Comparison of ENCODE assay signal across 22 cellular contexts in genomic region chr1:65279092-65279448, GRCh38. TPM values are rescaled to one million over a fixed set of nuclear protein-coding genes. Genes with fewer than 3 reads are reported as not detected.
DNase-seq lines count a peak whose midpoint lies in the region; ATAC-seq and TF ChIP-seq lines count a peak whose summit lies in the region.
"Had no signal": no experiment of that assay in that cellular context is flagged by ENCODE, and none has a peak within 500 bp of the region (broad histone marks: within the 10 kb centered on the region; RNA-seq: fewer than 3 reads in every experiment).

No MANE protein-coding gene starts in this region.

- H3K27ac Mint-ChIP-seq in glutamatergic neuron (ENCODE audit: unreplicated experiment): peak overlapping the region; percentile 72
- H3K27ac Mint-ChIP-seq: activated T-cell treated with anti-CD3 and anti-CD28 coated beads, Interleukin-2, amount 50 U/mL, for 72 hours; T-helper 2 cell treated with Interferon-gamma antibody and Interleukin-4, amounts not matched to agents 5 μg/mL and 100 μg/mL, for 36 hours had no signal

- no peaks in the 10 kb centered on the region for H3K36me3 Mint-ChIP-seq in glutamatergic neuron (ENCODE audit: unreplicated experiment)

- H3K9me3 ChIP-seq in ES-I3 (ENCODE audit: control insufficient read depth, insufficient read depth, low read length) (no peaks in the 10 kb centered on the region), OCI-LY7 (ENCODE audit: low read length) (no peaks in the 10 kb centered on the region), left lung (no peaks in the 10 kb centered on the region)
- H3K9me3 ChIP-seq: breast epithelium, esophagus muscularis mucosa, MG63, right lobe of liver, SJCRH30 had no signal

- H3K4me3 Mint-ChIP-seq in glutamatergic neuron (ENCODE audit: unreplicated experiment): peak overlapping the region; percentile 80
- H3K4me3 Mint-ChIP-seq: activated T-cell treated with anti-CD3 and anti-CD28 coated beads, Interleukin-2, amount 50 U/mL, for 72 hours; stimulated activated naive CD8-positive, alpha-beta T cell treated with anti-CD3 and anti-CD28 coated beads, Interleukin-15, amount 100 ng/mL, for 72 hours; T-helper 2 cell treated with Interferon-gamma antibody and Interleukin-4, amounts not matched to agents 5 μg/mL and 100 μg/mL, for 36 hours had no signal

- POLR2A ChIA-PET in OCI-LY7 (lab: Charles Lee): interaction anchor here (0.6 to 1.6 kb wide), 2 partner anchors 141 to 856 kb away, joined by 3 to 4 read pairs; partner anchors contain the start of genes LEPR and LEPROT

- peaks cover 2% of the 10 kb centered on the region for H3K27me3 Mint-ChIP-seq in glutamatergic neuron (ENCODE audit: unreplicated experiment)

- no peaks in the 10 kb centered on the region for H3K36me3 ChIP-seq in ES-I3 (ENCODE audit: insufficient read depth, low read length)
- no peaks in the 10 kb centered on the region for H3K36me3 ChIP-seq in OCI-LY7 (ENCODE audit: insufficient read depth, low read length)
- H3K36me3 ChIP-seq in left lung: no peaks in the 10 kb centered on the region
- H3K36me3 ChIP-seq: breast epithelium, esophagus muscularis mucosa, MG63, right lobe of liver, SJCRH30 had no signal

- peak; percentile 23 for DNase-seq in OCI-LY7 (ENCODE audit: low spot score)
- no peak for DNase-seq in glutamatergic neuron
- peak; percentile 62 for DNase-seq in left kidney (ENCODE audit: low read depth, low spot score)
- DNase-seq in DMS153 (lab: John Stamatoyannopoulos, UW): no peak
- DNase-seq in left lung: no peak
- no peak for DNase-seq in HuH-7.5 (ENCODE audit: low spot score)
- DNase-seq in cerebellum (ENCODE audit: low spot score): no peak
- DNase-seq: activated CD8-positive, alpha-beta memory T cell treated with anti-CD3 and anti-CD28 coated beads for 24 hours; activated T-cell treated with anti-CD3 and anti-CD28 coated beads, Interleukin-2, amount 50 U/mL, for 72 hours; DMS 273 treated with DMSO at 0.1 percent for 48 hours; IMR-90; MG63; NCI-H2029; right lobe of liver; SJCRH30; stimulated activated naive CD8-positive, alpha-beta T cell treated with anti-CD3 and anti-CD28 coated beads, Interleukin-15, amount 100 ng/mL, for 72 hours had no signal

- no peaks in the 10 kb centered on the region for H3K27me3 ChIP-seq in left lung
- H3K27me3 ChIP-seq: breast epithelium, esophagus muscularis mucosa, MG63, right lobe of liver, SJCRH30 had no signal

- peaks cover 50% of the 10 kb centered on the region for H3K4me1 Mint-ChIP-seq in glutamatergic neuron (ENCODE audit: low read depth, unreplicated experiment)
- H3K4me1 Mint-ChIP-seq: stimulated activated naive CD8-positive, alpha-beta T cell treated with anti-CD3 and anti-CD28 coated beads, Interleukin-15, amount 100 ng/mL, for 72 hours had no signal

- peak overlapping the region; percentile 6; the same call in 1 of the 2 replicates for H2AFZ ChIP-seq in OCI-LY7 (ENCODE audit: low read length)

- peaks cover 13% of the 10 kb centered on the region; the same call in 1 of the 2 replicates for H3K79me2 ChIP-seq in OCI-LY7 (ENCODE audit: insufficient read depth, low read depth, low read length)

- no TSS peak for BruUV-seq in OCI-LY7 (replicated peaks; lab: Mats Ljungman, UMichigan)

- no peak for TF ChIP-seq CTCF in OCI-LY7 (conservative IDR thresholded peaks at IDR 0.05; ENCODE audit: low read length)
- TF ChIP-seq CTCF in glutamatergic neuron (IDR thresholded peaks at IDR 0.05; ENCODE audit: partially characterized antibody, unreplicated experiment): no peak
- no peak for TF ChIP-seq CTCF in left lung (IDR thresholded peaks at IDR 0.05)

- no peak for ATAC-seq in left lung
- ATAC-seq: activated T-cell treated with anti-CD3 and anti-CD28 coated beads, Interleukin-2, amount 50 U/mL, for 72 hours; left lobe of liver; right lobe of liver; stimulated activated naive CD8-positive, alpha-beta T cell treated with anti-CD3 and anti-CD28 coated beads, Interleukin-15, amount 100 ng/mL, for 72 hours had no signal

- CTCF ChIA-PET in OCI-LY7 (lab: Charles Lee; ENCODE audit: unreplicated experiment): no interaction called here

- no peak overlapping the region for H3K27ac ChIP-seq in OCI-LY7 (ENCODE audit: low read depth, low read length, poor library complexity, severe bottlenecking)
- H3K27ac ChIP-seq in left lung: no peak overlapping the region
- H3K27ac ChIP-seq: breast epithelium, C4-2B, esophagus muscularis mucosa, right lobe of liver, SJCRH30 had no signal

- no peaks in the 10 kb centered on the region for H4K20me1 ChIP-seq in OCI-LY7 (ENCODE audit: insufficient read depth, low read length)

- H3K4me3 ChIP-seq in OCI-LY7 (ENCODE audit: low read depth, low read length, poor library complexity, severe bottlenecking) (no peak overlapping the region), left lung (no peak overlapping the region)
- H3K4me3 ChIP-seq: breast epithelium, esophagus muscularis mucosa, MG63, right lobe of liver, SJCRH30 had no signal

- H3K4me1 ChIP-seq in ES-I3 (ENCODE audit: insufficient read depth, low read length) (peaks cover 33% of the 10 kb centered on the region), OCI-LY7 (ENCODE audit: insufficient read depth, low read length, poor library complexity, severe bottlenecking) (peaks cover 69% of the 10 kb centered on the region), left lung (no peaks in the 10 kb centered on the region)
- H3K4me1 ChIP-seq: breast epithelium, right lobe of liver, SJCRH30 had no signal

- peak overlapping the region; percentile 44; the same call in 1 of the 2 replicates for H3K9ac ChIP-seq in ES-I3 (ENCODE audit: low read depth, low read length)

- H3K4me2 ChIP-seq in OCI-LY7 (ENCODE audit: low read length): peak overlapping the region; percentile 59

- H3K9me3 Mint-ChIP-seq in glutamatergic neuron (ENCODE audit: unreplicated experiment): peaks cover 2% of the 10 kb centered on the region
- H3K9me3 Mint-ChIP-seq: activated T-cell treated with anti-CD3 and anti-CD28 coated beads, Interleukin-2, amount 50 U/mL, for 72 hours; stimulated activated naive CD8-positive, alpha-beta T cell treated with anti-CD3 and anti-CD28 coated beads, Interleukin-15, amount 100 ng/mL, for 72 hours; T-helper 2 cell treated with Interferon-gamma antibody and Interleukin-4, amounts not matched to agents 5 μg/mL and 100 μg/mL, for 36 hours had no signal

- intact Hi-C loops in OCI-LY7 (cut with micrococcal nuclease; ENCODE audit: unreplicated experiment) (no loop called here), left lung (cut with DNase I) (no loop called here)

- no peaks in the 10 kb centered on the region for H3K9me2 ChIP-seq in OCI-LY7 (ENCODE audit: insufficient read depth, low read length)

RNA-seq across cellular contexts. Expression of gene DNAJC6, which starts 30.3 kb away (rescaled TPM):
- total RNA-seq in OCI-LY7 (2014; rRNA removed; shearing (Covaris generic)): 6.6 and 10.3 TPM in 2 replicates
- total RNA-seq in OCI-LY7 (2022) (10.2 and 11.3 TPM in 2 replicates), glutamatergic neuron (ENCODE audit: unreplicated experiment) (54.6 TPM), left lung (1 to 10 TPM; 3.8 to 4.6 TPM), cerebellum (86.7 TPM)

Comparison
In these comparisons a context has a peak if more than half of its experiments do, and no peak if none do; other contexts are left out.
1. DNase-seq: peak in OCI-LY7 (single experiment) and left kidney (single experiment); none in glutamatergic neuron (single experiment), DMS153 (single experiment), left lung (0 of 2), HuH-7.5 (single experiment) and cerebellum (single experiment).